Comparison of ENCODE assay signal across 2 cellular contexts in the genomic region with DNA sequence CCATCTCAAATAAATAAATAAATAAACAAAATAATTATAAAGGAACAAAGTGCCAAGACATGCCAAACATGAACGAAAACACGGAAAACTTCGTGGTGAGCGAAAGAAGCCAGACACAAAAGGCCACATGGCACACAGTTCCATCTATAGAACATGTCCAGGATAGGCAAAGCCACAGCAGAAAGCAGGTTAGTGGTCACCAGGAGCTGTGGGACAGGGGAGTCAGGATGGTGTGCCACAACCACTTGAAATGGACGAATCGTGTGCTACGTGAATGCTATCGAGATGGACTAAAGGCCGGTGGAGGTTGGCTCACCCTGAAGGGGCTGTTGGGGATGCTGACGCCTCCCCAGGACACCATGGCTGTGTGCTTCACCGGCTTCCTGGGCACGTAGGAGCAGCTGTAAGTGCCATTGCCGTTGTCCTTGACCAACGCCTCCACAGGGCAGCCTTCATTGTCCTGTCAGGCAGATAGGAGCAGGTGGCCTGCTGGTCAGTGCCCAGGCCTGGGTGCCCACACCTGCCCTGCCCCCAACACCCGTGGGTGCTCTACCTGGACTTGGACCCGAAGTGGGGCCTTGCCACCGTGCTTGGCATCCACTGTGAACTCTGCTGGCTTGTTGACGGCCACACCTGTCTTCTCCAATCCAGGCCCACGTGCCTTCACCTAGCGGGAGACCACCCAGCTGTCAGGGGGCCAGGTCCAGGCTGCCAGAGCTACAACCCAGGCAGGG.
A peak's percentile ranks its signal among the peaks of the same experiment; 100 is the strongest.
TF ChIP-seq lines count a peak whose summit lies in the region.

No MANE protein-coding gene starts in this region.

TF ChIP-seq in HEK293, 187 proteins besides CTCF, POLR2A, EP300 and RAD21:
- no peak for TF ChIP-seq ZNF548 (tag by site-specific recombination; IDR thresholded peaks at IDR 0.05)
- TF ChIP-seq, protein P1, sequence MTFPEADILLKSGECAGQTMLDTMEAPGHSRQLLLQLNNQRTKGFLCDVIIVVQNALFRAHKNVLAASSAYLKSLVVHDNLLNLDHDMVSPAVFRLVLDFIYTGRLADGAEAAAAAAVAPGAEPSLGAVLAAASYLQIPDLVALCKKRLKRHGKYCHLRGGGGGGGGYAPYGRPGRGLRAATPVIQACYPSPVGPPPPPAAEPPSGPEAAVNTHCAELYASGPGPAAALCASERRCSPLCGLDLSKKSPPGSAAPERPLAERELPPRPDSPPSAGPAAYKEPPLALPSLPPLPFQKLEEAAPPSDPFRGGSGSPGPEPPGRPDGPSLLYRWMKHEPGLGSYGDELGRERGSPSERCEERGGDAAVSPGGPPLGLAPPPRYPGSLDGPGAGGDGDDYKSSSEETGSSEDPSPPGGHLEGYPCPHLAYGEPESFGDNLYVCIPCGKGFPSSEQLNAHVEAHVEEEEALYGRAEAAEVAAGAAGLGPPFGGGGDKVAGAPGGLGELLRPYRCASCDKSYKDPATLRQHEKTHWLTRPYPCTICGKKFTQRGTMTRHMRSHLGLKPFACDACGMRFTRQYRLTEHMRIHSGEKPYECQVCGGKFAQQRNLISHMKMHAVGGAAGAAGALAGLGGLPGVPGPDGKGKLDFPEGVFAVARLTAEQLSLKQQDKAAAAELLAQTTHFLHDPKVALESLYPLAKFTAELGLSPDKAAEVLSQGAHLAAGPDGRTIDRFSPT (tag by site-specific recombination; IDR thresholded peaks at IDR 0.05) = peak; percentile 48; the same call in 1 of the 2 replicates
- TF ChIP-seq, protein P2, sequence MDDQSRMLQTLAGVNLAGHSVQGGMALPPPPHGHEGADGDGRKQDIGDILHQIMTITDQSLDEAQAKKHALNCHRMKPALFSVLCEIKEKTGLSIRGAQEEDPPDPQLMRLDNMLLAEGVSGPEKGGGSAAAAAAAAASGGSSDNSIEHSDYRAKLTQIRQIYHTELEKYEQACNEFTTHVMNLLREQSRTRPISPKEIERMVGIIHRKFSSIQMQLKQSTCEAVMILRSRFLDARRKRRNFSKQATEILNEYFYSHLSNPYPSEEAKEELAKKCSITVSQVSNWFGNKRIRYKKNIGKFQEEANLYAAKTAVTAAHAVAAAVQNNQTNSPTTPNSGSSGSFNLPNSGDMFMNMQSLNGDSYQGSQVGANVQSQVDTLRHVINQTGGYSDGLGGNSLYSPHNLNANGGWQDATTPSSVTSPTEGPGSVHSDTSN (CRISPR knock-in tag; IDR thresholded peaks at IDR 0.05) = 0 out of 2 replicates have a peak, but pooled peaks have one; percentile 6
TF ChIP-seq in HEK293: peak in this region for 2.

TF ChIP-seq in H1, 55 proteins besides CTCF, POLR2A, EP300 and RAD21:
- TF ChIP-seq POLR2AphosphoS5 (IDR thresholded peaks at IDR 0.05; ENCODE audit: low read depth, low read length) (peak; percentile 76), PHF8 (conservative IDR thresholded peaks at IDR 0.05; ENCODE audit: low read depth, low read length) (no peak)
